In genomic region chr13:71867101-71867814, GRCh38 we compare ENCODE assay signal across 9 cellular contexts. TPM values are rescaled to one million over a fixed set of nuclear protein-coding genes. Genes with fewer than 3 reads are reported as not detected.
DNase-seq lines count a peak whose midpoint lies in the region; ATAC-seq and TF ChIP-seq lines count a peak whose summit lies in the region.
"Had no signal": no experiment of that assay in that cellular context is flagged by ENCODE, and none has a peak within 500 bp of the region (broad histone marks: within the 10 kb centered on the region; RNA-seq: fewer than 3 reads in every experiment).

DACH1 (minus strand) TSS chr13:71867204.

- H3K4me1 ChIP-seq in parathyroid adenoma = no peaks in the 10 kb centered on the region

- H2AFZ ChIP-seq in parathyroid adenoma = peak within 1 kb of the TSS; percentile 75

- peaks cover 69% of the 10 kb centered on the region for H3K27me3 Mint-ChIP-seq in activated CD4-positive, alpha-beta T cell treated with anti-CD3 and anti-CD28 coated beads, Interleukin-2, amount 10 ng/mL, durations not matched to agents 7 days and 5 days

- H3K27ac Mint-ChIP-seq in activated CD4-positive, alpha-beta T cell treated with anti-CD3 and anti-CD28 coated beads, Interleukin-2, amount 10 ng/mL, durations not matched to agents 7 days and 5 days = no peak within 1 kb of the TSS

- intact Hi-C loops in left ventricle myocardium superior (cut with micrococcal nuclease) = no loop called here

- H3K9me3 Mint-ChIP-seq in activated CD4-positive, alpha-beta T cell treated with anti-CD3 and anti-CD28 coated beads, Interleukin-2, amount 10 ng/mL, durations not matched to agents 7 days and 5 days = no peaks in the 10 kb centered on the region

- peak; percentile 30 for DNase-seq in activated CD4-positive, alpha-beta T cell treated with anti-CD3 and anti-CD28 coated beads, Interleukin-2, amount 10 ng/mL, durations not matched to agents 7 days and 5 days
- no peak for DNase-seq in activated CD4-positive, alpha-beta T cell treated with anti-CD3 and anti-CD28 coated beads for 1 hour
- DNase-seq in NCI-H524 (lab: John Stamatoyannopoulos, UW) (peak; percentile 97 to 98), left ventricle myocardium superior (peak; percentile 46)

- H3K27ac ChIP-seq in angular gyrus (ENCODE audit: low read depth, low read length) (peak within 1 kb of the TSS; percentile 30), parathyroid adenoma (peak within 1 kb of the TSS; percentile 58)
- H3K27ac ChIP-seq: epithelial cell of prostate had no signal

- peaks cover 18% of the 10 kb centered on the region for H3K4me1 Mint-ChIP-seq in activated CD4-positive, alpha-beta T cell treated with anti-CD3 and anti-CD28 coated beads, Interleukin-2, amount 10 ng/mL, durations not matched to agents 7 days and 5 days

- H3K4me3 Mint-ChIP-seq in activated CD4-positive, alpha-beta T cell treated with anti-CD3 and anti-CD28 coated beads, Interleukin-2, amount 10 ng/mL, durations not matched to agents 7 days and 5 days = peak within 1 kb of the TSS; percentile 58

- peak within 1 kb of the TSS; percentile 83 for H3K4me3 ChIP-seq in parathyroid adenoma (ENCODE audit: low read depth, low read length)

- peaks cover 4% of the 10 kb centered on the region for H3K36me3 Mint-ChIP-seq in activated CD4-positive, alpha-beta T cell treated with anti-CD3 and anti-CD28 coated beads, Interleukin-2, amount 10 ng/mL, durations not matched to agents 7 days and 5 days (ENCODE audit: low read depth)

- peak within 1 kb of the TSS; percentile 88 for H3K4me2 ChIP-seq in parathyroid adenoma (ENCODE audit: low read length)

- no peaks in the 10 kb centered on the region for H3K27me3 ChIP-seq in parathyroid adenoma (ENCODE audit: control insufficient read depth, insufficient read depth, low read length)

- H3K9ac ChIP-seq in parathyroid adenoma = no peak within 1 kb of the TSS

- H3K36me3 ChIP-seq in parathyroid adenoma (ENCODE audit: control insufficient read depth, insufficient read depth, low read length) = no peaks in the 10 kb centered on the region

- CTCF ChIA-PET in activated CD4-positive, alpha-beta T cell treated with anti-CD3 and anti-CD28 coated beads, Interleukin-2, amount 10 ng/mL, durations not matched to agents 7 days and 5 days (lab: Charles Lee) = no interaction called here

- H3K79me2 ChIP-seq in parathyroid adenoma = no peaks in the 10 kb centered on the region

- no peaks in the 10 kb centered on the region for H3K9me3 ChIP-seq in parathyroid adenoma (ENCODE audit: control insufficient read depth, low read length)

- TF ChIP-seq CTCF in parathyroid adenoma (IDR thresholded peaks at IDR 0.05) = no peak

- ATAC-seq in HG03108 (IDR thresholded peaks at IDR 0.05; ENCODE audit: unreplicated experiment) (peak; percentile 53), left ventricle myocardium superior (peak; percentile 82), HG03196 (IDR thresholded peaks at IDR 0.05; ENCODE audit: unreplicated experiment) (no peak)

- POLR2A ChIA-PET in activated CD4-positive, alpha-beta T cell treated with anti-CD3 and anti-CD28 coated beads, Interleukin-2, amount 10 ng/mL, durations not matched to agents 7 days and 5 days (lab: Charles Lee) = no interaction called here

RNA-seq across cellular contexts. Expression of gene DACH1, which starts in this region (rescaled TPM):
- total RNA-seq in activated CD4-positive, alpha-beta T cell treated with anti-CD3 and anti-CD28 coated beads, Interleukin-2, amount 10 ng/mL, durations not matched to agents 7 days and 5 days = not detected
- 3.5 TPM for total RNA-seq in left ventricle myocardium superior

Comparison
In these comparisons a context has a peak if more than half of its experiments do, and no peak if none do; other contexts are left out.
1. Peak in DNase-seq in activated CD4-positive, alpha-beta T cell treated with anti-CD3 and anti-CD28 coated beads, Interleukin-2, amount 10 ng/mL, durations not matched to agents 7 days and 5 days; RNA of the gene not detected or under 1 TPM.